In genomic region chr15:61575597-61575996, GRCh38 we compare ENCODE assay signal across 9 cellular contexts.
"Had no signal": no experiment of that assay in that cellular context is flagged by ENCODE, and none has a peak within 500 bp of the region (broad histone marks: within the 10 kb centered on the region; RNA-seq: fewer than 3 reads in every experiment).

No MANE protein-coding gene starts in this region.

- H3K27ac Mint-ChIP-seq: HFFc6, IgD-negative memory B cell had no signal

- H3K36me3 Mint-ChIP-seq: IgD-negative memory B cell had no signal

- H3K4me3 Mint-ChIP-seq: HFFc6, IgD-negative memory B cell had no signal

- H3K4me1 ChIP-seq: HAP-1 had no signal

- H3K36me3 ChIP-seq: HAP-1 had no signal

- H3K9me3 ChIP-seq: HAP-1 had no signal

- DNase-seq: GM23248, GOT3, H7, HFFc6 had no signal

- ATAC-seq: HCT116, HepG2 had no signal

- H3K27me3 Mint-ChIP-seq: IgD-negative memory B cell had no signal

- H3K4me3 ChIP-seq: GM23248, HAP-1 had no signal

- H3K27ac ChIP-seq: GM23248, HL-60 had no signal

- H3K4me1 Mint-ChIP-seq: IgD-negative memory B cell had no signal
